In the genomic region with DNA sequence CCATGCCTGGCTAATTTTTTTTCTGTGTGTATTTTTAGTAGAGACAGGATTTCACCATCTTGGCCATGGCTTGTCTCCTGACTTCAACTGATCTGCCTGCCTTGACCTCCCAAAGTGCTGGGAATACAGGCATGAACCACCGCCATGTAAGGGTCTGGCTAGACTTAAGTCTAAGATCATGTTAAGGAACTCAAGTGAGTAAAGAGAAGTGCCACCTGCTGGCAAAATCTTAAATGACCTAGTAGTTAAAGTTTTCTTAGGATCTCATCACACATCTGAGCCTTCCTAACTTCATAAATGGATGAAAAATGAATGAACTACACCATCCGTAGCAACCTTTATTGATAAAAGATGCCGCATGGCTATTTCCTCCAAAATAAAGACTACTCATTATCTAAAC, we compare ENCODE assay signal across 9 cellular contexts. TPM values are rescaled to one million over a fixed set of nuclear protein-coding genes. Genes with fewer than 3 reads are reported as not detected.
A peak's percentile ranks its signal among the peaks of the same experiment; 100 is the strongest.
DNase-seq lines count a peak whose midpoint lies in the region; FAIRE-seq and TF ChIP-seq lines count a peak whose summit lies in the region.
"Had no signal": no experiment of that assay in that cellular context is flagged by ENCODE, and none has a peak within 500 bp of the region (broad histone marks: within the 10 kb centered on the region; RNA-seq: fewer than 3 reads in every experiment).

No MANE protein-coding gene starts in this region.

- DNase-seq in D721Med (ENCODE audit: insufficient read length, low spot score) = no peak
- DNase-seq in H9 = no peak
- peak; percentile 26 for DNase-seq in SK-N-DZ (ENCODE audit: low spot score)
- DNase-seq in inferior parietal cortex (ENCODE audit: extremely low spot score) = peak; percentile 48
- DNase-seq in urothelium cell line (ENCODE audit: low spot score) = no peak
- no peak for DNase-seq in colonic mucosa
- DNase-seq in activated CD4-positive, alpha-beta memory T cell treated with anti-CD3 and anti-CD28 coated beads for 36 hours = no peak
- no peak for DNase-seq in NCI-H1694 (lab: John Stamatoyannopoulos, UW)

- no peaks in the 10 kb centered on the region for H3K36me3 ChIP-seq in colonic mucosa
- H3K36me3 ChIP-seq: tibial nerve had no signal

- H3T11ph ChIP-seq in H9 (ENCODE audit: low read length) = no peak overlapping the region

- H4K8ac ChIP-seq in H9 (replicated peaks; ENCODE audit: insufficient read length, low read depth, low read length) = no peak overlapping the region

- WGBS in H9 (ENCODE audit: extremely low coverage, insufficient read length, low lambda C conversion rate) = no CpG with 5 or more reads among the region's 3 CpGs

- H3K4me3 ChIP-seq in colonic mucosa = no peak overlapping the region
- H3K4me3 ChIP-seq: tibial nerve had no signal

- H3K23me2 ChIP-seq in H9 (ENCODE audit: insufficient read length, low read depth, low read length, poor library complexity, severe bottlenecking) = no peaks in the 10 kb centered on the region

- no peak overlapping the region for H2BK5ac ChIP-seq in H9 (ENCODE audit: insufficient read length, low read length)

- H3K79me2 ChIP-seq in H9 (ENCODE audit: insufficient read depth, low read length) = no peaks in the 10 kb centered on the region

- no peak overlapping the region for H2BK20ac ChIP-seq in H9 (ENCODE audit: low read depth, low read length, poor library complexity, severe bottlenecking)

- H4K20me1 ChIP-seq in H9 (ENCODE audit: control insufficient read depth, insufficient read depth, insufficient read length) = no peaks in the 10 kb centered on the region

- H3K9me3 Mint-ChIP-seq in H9 = no peaks in the 10 kb centered on the region
- no peaks in the 10 kb centered on the region for H3K9me3 Mint-ChIP-seq in activated CD4-positive, alpha-beta memory T cell treated with anti-CD3 and anti-CD28 coated beads for 36 hours

- POLR2A ChIA-PET in activated CD4-positive, alpha-beta memory T cell treated with anti-CD3 and anti-CD28 coated beads for 36 hours (lab: Charles Lee) = no interaction called here

- no peak overlapping the region for H3K4me2 ChIP-seq in H9 (ENCODE audit: insufficient read depth, insufficient read length, low read length)

- H3K14ac ChIP-seq in H9 (ENCODE audit: insufficient read depth, low read length) = no peak overlapping the region

- intact Hi-C loops in colonic mucosa (cut with DNase I) = no loop called here
- intact Hi-C loops in activated CD4-positive, alpha-beta memory T cell treated with anti-CD3 and anti-CD28 coated beads for 36 hours (cut with micrococcal nuclease) = loop anchor here (5.0 kb wide), 2 partner anchors 550 to 565 kb away; a partner anchor contains a TSS

- H3K18ac ChIP-seq in H9 (ENCODE audit: insufficient read length, low read depth, low read length) = no peak overlapping the region

- peaks cover 7% of the 10 kb centered on the region for H3K27me3 Mint-ChIP-seq in H9 (ENCODE audit: low read depth)
- H3K27me3 Mint-ChIP-seq in activated CD4-positive, alpha-beta memory T cell treated with anti-CD3 and anti-CD28 coated beads for 36 hours = no peaks in the 10 kb centered on the region

- H2AFZ ChIP-seq in H9 (ENCODE audit: low read length) = no peak overlapping the region

- CTCF ChIA-PET in activated CD4-positive, alpha-beta memory T cell treated with anti-CD3 and anti-CD28 coated beads for 36 hours (lab: Charles Lee) = interaction anchor here (0.7 to 1.5 kb wide), 2 partner anchors 12 to 40 kb away, joined by 4 read pairs; no protein-coding TSS in a partner anchor

- H3K36me3 Mint-ChIP-seq in H9 (ENCODE audit: insufficient read depth in 1 of 3, low read depth in 3 of 3) = no peaks in the 10 kb centered on the region
- no peaks in the 10 kb centered on the region for H3K36me3 Mint-ChIP-seq in activated CD4-positive, alpha-beta memory T cell treated with anti-CD3 and anti-CD28 coated beads for 36 hours

- no peak overlapping the region for H2BK12ac ChIP-seq in H9 (ENCODE audit: insufficient read length, low read depth, low read length)

- no peak overlapping the region for H3K27ac Mint-ChIP-seq in H9
- no peak overlapping the region for H3K27ac Mint-ChIP-seq in activated CD4-positive, alpha-beta memory T cell treated with anti-CD3 and anti-CD28 coated beads for 36 hours

- no peak overlapping the region for H4K91ac ChIP-seq in H9 (ENCODE audit: insufficient read length, low read depth, low read length)

- H2AK5ac ChIP-seq in H9 (ENCODE audit: insufficient read length, low read length) = no peak overlapping the region

- FAIRE-seq in D721Med (lab: Jason Lieb, UNC) = no peak
- no peak for FAIRE-seq in urothelium cell line (lab: Jason Lieb, UNC)

- peaks cover 0 to 3% of the 10 kb centered on the region in 2 experiments; a peak in 1 of 4 replicates for H3K4me1 Mint-ChIP-seq in H9
- H3K4me1 Mint-ChIP-seq in activated CD4-positive, alpha-beta memory T cell treated with anti-CD3 and anti-CD28 coated beads for 36 hours (ENCODE audit: low read depth) = peaks cover 7% of the 10 kb centered on the region

- TF ChIP-seq CTCF in D721Med (IDR thresholded peaks at IDR 0.05; ENCODE audit: insufficient read depth, missing control alignments) (peak; percentile 31), H9 (conservative IDR thresholded peaks at IDR 0.05) (peak; percentile 65), colonic mucosa (IDR thresholded peaks at IDR 0.05) (no peak)

- H3K27me3 ChIP-seq in H9 (ENCODE audit: insufficient read depth, low read length) (no peaks in the 10 kb centered on the region), colonic mucosa (peaks cover 12% of the 10 kb centered on the region)

- no peak overlapping the region for H3K56ac ChIP-seq in H9 (ENCODE audit: insufficient read length, low read depth, low read length)

- H3K9ac ChIP-seq in H9 (ENCODE audit: extremely low read depth, insufficient read length, low read length) (no peak overlapping the region), colonic mucosa (ENCODE audit: low read depth in 2 of 2, low read length in 2 of 2) (no peak overlapping the region)

- H3K27ac ChIP-seq in H9 (ENCODE audit: insufficient read length, low read depth, low read length) (no peak overlapping the region), colonic mucosa (no peak overlapping the region)
- H3K27ac ChIP-seq: tibial nerve had no signal

- H3K9me3 ChIP-seq in H9 (ENCODE audit: control insufficient read depth, low read depth, low read length) = no peaks in the 10 kb centered on the region
- H3K9me3 ChIP-seq in colonic mucosa = no peaks in the 10 kb centered on the region
- H3K9me3 ChIP-seq: tibial nerve had no signal

- no peak overlapping the region for H2BK15ac ChIP-seq in H9 (ENCODE audit: low read depth, low read length)

- H3K4me1 ChIP-seq in H9 (ENCODE audit: insufficient read depth, low read length) (no peaks in the 10 kb centered on the region), colonic mucosa (no peaks in the 10 kb centered on the region)

- H3K23ac ChIP-seq in H9 (ENCODE audit: insufficient read length, low read depth, low read length) = no peak overlapping the region

- no peak overlapping the region for H3K4me3 Mint-ChIP-seq in H9
- H3K4me3 Mint-ChIP-seq in activated CD4-positive, alpha-beta memory T cell treated with anti-CD3 and anti-CD28 coated beads for 36 hours = no peak overlapping the region

- H4K5ac ChIP-seq in H9 (ENCODE audit: insufficient read length, low read depth, low read length) = no peak overlapping the region

- no peaks in the 10 kb centered on the region for H3K79me1 ChIP-seq in H9 (ENCODE audit: insufficient read depth, low read depth, low read length, poor library complexity, severe bottlenecking)

- H3K4ac ChIP-seq in H9 (ENCODE audit: low read depth, low read length) = no peak overlapping the region

- no peak overlapping the region for H2BK120ac ChIP-seq in H9 (ENCODE audit: low read depth, low read length, poor library complexity, severe bottlenecking)

RNA-seq across cellular contexts. Expression of a gene that starts 1.7 kb away (rescaled TPM):
- total RNA-seq in H9 (2021) (1.5 and 2.2 TPM in 2 replicates), colonic mucosa (under 1 TPM; 0.74 to 0.77 TPM)
- not detected in 2 replicates for polyA plus RNA-seq in SK-N-DZ (2014; cell fraction: cytosol; rRNA removed)
- not detected in 2 replicates for polyA plus RNA-seq in SK-N-DZ (2014; cell fraction: nucleus; rRNA removed)
- total RNA-seq in activated CD4-positive, alpha-beta memory T cell treated with anti-CD3 and anti-CD28 coated beads for 36 hours = not detected

RNA-seq across cellular contexts. Expression of a gene that starts 12.0 kb away (rescaled TPM):
- total RNA-seq in H9 (2021) = 130 and 132 TPM in 2 replicates
- 96.7 and 102 TPM in 2 replicates for polyA plus RNA-seq in SK-N-DZ (2014; cell fraction: cytosol; rRNA removed)
- polyA plus RNA-seq in SK-N-DZ (2014; cell fraction: nucleus; rRNA removed) = 249 and 255 TPM in 2 replicates
- total RNA-seq in colonic mucosa = 10 to 100 TPM; 29.8 to 51.0 TPM
- total RNA-seq in activated CD4-positive, alpha-beta memory T cell treated with anti-CD3 and anti-CD28 coated beads for 36 hours = 100 to 1,000 TPM; 145 to 153 TPM

RNA-seq across cellular contexts. Expression of a gene that starts 59.7 kb away (rescaled TPM):
- total RNA-seq in H9 (2021) = 21.4 and 23.6 TPM in 2 replicates
- polyA plus RNA-seq in SK-N-DZ (2014; cell fraction: cytosol; rRNA removed) = 17.4 and 18.7 TPM in 2 replicates
- polyA plus RNA-seq in SK-N-DZ (2014; cell fraction: nucleus; rRNA removed) = 34.7 and 38.8 TPM in 2 replicates
- 10 to 100 TPM; 14.8 to 21.0 TPM for total RNA-seq in colonic mucosa
- 10 to 100 TPM; 21.7 to 23.4 TPM for total RNA-seq in activated CD4-positive, alpha-beta memory T cell treated with anti-CD3 and anti-CD28 coated beads for 36 hours

Comparison
In these comparisons a context has a peak if more than half of its experiments do, and no peak if none do; other contexts are left out.
1. DNase-seq: peak in SK-N-DZ (single experiment) and inferior parietal cortex (single experiment); none in D721Med (single experiment), H9 (single experiment), urothelium cell line (single experiment), colonic mucosa (single experiment), activated CD4-positive, alpha-beta memory T cell treated with anti-CD3 and anti-CD28 coated beads for 36 hours (single experiment) and NCI-H1694 (single experiment).